Comparison of ENCODE assay signal across 16 cellular contexts in genomic region chrX:10582215-10582733, GRCh38. TPM values are rescaled to one million over a fixed set of nuclear protein-coding genes. Genes with fewer than 3 reads are reported as not detected.
DNase-seq lines count a peak whose midpoint lies in the region; ATAC-seq and TF ChIP-seq lines count a peak whose summit lies in the region.
"Had no signal": no experiment of that assay in that cellular context is flagged by ENCODE, and none has a peak within 500 bp of the region (broad histone marks: within the 10 kb centered on the region; RNA-seq: fewer than 3 reads in every experiment).

No MANE protein-coding gene starts in this region.

- no peak overlapping the region for H3K4me3 ChIP-seq in brain microvascular endothelial cell (ENCODE audit: low read depth, low read length)
- H3K4me3 ChIP-seq: prostate gland had no signal

- H3K27ac Mint-ChIP-seq in Calu3 (ENCODE audit: unreplicated experiment) = peak overlapping the region; percentile 39
- H3K27ac Mint-ChIP-seq: activated naive CD8-positive, alpha-beta T cell treated with anti-CD3 and anti-CD28 coated beads for 36 hours; T-helper 2 cell treated with Interferon-gamma antibody and Interleukin-4, amounts not matched to agents 5 μg/mL and 100 μg/mL, for 36 hours had no signal

- no TSS peak for BruUV-seq in Calu3 (replicated peaks; lab: Mats Ljungman, UMichigan)

- peak; percentile 33 for ATAC-seq in left lobe of liver
- ATAC-seq in GM21367 (IDR thresholded peaks at IDR 0.05; ENCODE audit: unreplicated experiment) = no peak
- ATAC-seq in GM19397 (IDR thresholded peaks at IDR 0.05; ENCODE audit: unreplicated experiment) = no peak

- CTCF ChIA-PET in Calu3 (lab: Charles Lee) = interaction anchor here (1.1 kb wide), 1 partner anchor 12 kb away, joined by 3 read pairs; no protein-coding TSS in a partner anchor

- H3K27ac ChIP-seq in brain microvascular endothelial cell = peak overlapping the region; percentile 17
- H3K27ac ChIP-seq: prostate gland had no signal

- H3K9me3 Mint-ChIP-seq in Calu3 (ENCODE audit: low read depth, unreplicated experiment) = peaks cover 9% of the 10 kb centered on the region

- TF ChIP-seq CTCF in Calu3 (IDR thresholded peaks at IDR 0.05; ENCODE audit: unreplicated experiment) = no peak
- no peak for TF ChIP-seq CTCF in brain microvascular endothelial cell (IDR thresholded peaks at IDR 0.05; ENCODE audit: low read depth, low read length, missing control alignments)

- no peaks in the 10 kb centered on the region for H3K27me3 ChIP-seq in brain microvascular endothelial cell (replicated peaks)

- in situ Hi-C loops in brain microvascular endothelial cell (cut with HindIII; ENCODE audit: low pct_ligation_motif_present, low sequenced_read_pairs) = no loop called here

- H3K27me3 Mint-ChIP-seq in Calu3 (ENCODE audit: unreplicated experiment) = no peaks in the 10 kb centered on the region
- H3K27me3 Mint-ChIP-seq: activated naive CD8-positive, alpha-beta T cell treated with anti-CD3 and anti-CD28 coated beads for 36 hours; central memory CD8-positive, alpha-beta T cell had no signal

- H3K4me3 Mint-ChIP-seq in Calu3 (ENCODE audit: low read depth, unreplicated experiment) = no peak overlapping the region
- H3K4me3 Mint-ChIP-seq: activated naive CD8-positive, alpha-beta T cell treated with anti-CD3 and anti-CD28 coated beads for 36 hours; central memory CD8-positive, alpha-beta T cell; T-helper 2 cell treated with Interferon-gamma antibody and Interleukin-4, amounts not matched to agents 5 μg/mL and 100 μg/mL, for 36 hours had no signal

- DNase-seq in Calu3 (no peak), NCI-H146 (lab: John Stamatoyannopoulos, UW) (peak; percentile 21), brain microvascular endothelial cell (peak; percentile 47), left lobe of liver (ENCODE audit: low spot score) (no peak), NCI-H446 treated with DMSO at 0.1 percent for 48 hours (lab: John Stamatoyannopoulos, UW) (no peak), KG1 (lab: John Stamatoyannopoulos, UW) (no peak)
- DNase-seq: activated CD4-positive, alpha-beta T cell treated with anti-CD3 and anti-CD28 coated beads, Interleukin-2, amount 50 U/mL, for 1 hour; activated naive CD8-positive, alpha-beta T cell treated with anti-CD3 and anti-CD28 coated beads for 36 hours; activated T-cell treated with anti-CD3 and anti-CD28 coated beads, Interleukin-2, amount 50 U/mL, for 1 hour; glutamatergic neuron; NCI-H748 treated with DMSO at 0.1 percent for 48 hours had no signal

- intact Hi-C loops in Calu3 (cut with micrococcal nuclease; ENCODE audit: unreplicated experiment) = no loop called here

- H3K36me3 Mint-ChIP-seq in Calu3 (ENCODE audit: insufficient read depth, unreplicated experiment) = peaks cover 58% of the 10 kb centered on the region
- H3K36me3 Mint-ChIP-seq: activated naive CD8-positive, alpha-beta T cell treated with anti-CD3 and anti-CD28 coated beads for 36 hours had no signal

- H3K4me1 Mint-ChIP-seq in Calu3 (ENCODE audit: low read depth, unreplicated experiment) = peaks cover 31% of the 10 kb centered on the region
- H3K4me1 Mint-ChIP-seq: activated naive CD8-positive, alpha-beta T cell treated with anti-CD3 and anti-CD28 coated beads for 36 hours; central memory CD8-positive, alpha-beta T cell had no signal

- no peaks in the 10 kb centered on the region for H3K36me3 ChIP-seq in brain microvascular endothelial cell (replicated peaks)
- H3K36me3 ChIP-seq: prostate gland had no signal

RNA-seq across cellular contexts. Expression of gene MID1, which starts 38.1 kb away (rescaled TPM):
- total RNA-seq in Calu3 (2022) (70.5 and 85.6 TPM in 2 replicates), left lobe of liver (2.4 TPM)

Comparison
In these comparisons a context has a peak if more than half of its experiments do, and no peak if none do; other contexts are left out.
1. DNase-seq: peak in NCI-H146 (single experiment) and brain microvascular endothelial cell (single experiment); none in Calu3 (single experiment), left lobe of liver (single experiment), NCI-H446 treated with DMSO at 0.1 percent for 48 hours (single experiment) and KG1 (single experiment).
2. RNA of gene MID1, which starts 38.1 kb away (total RNA-seq): 70.5 to 85.6 TPM in Calu3; 2.4 TPM in left lobe of liver (single experiment); every median in the first group is over 10 times any median in the second.